ENCODE assay signal across 11 cellular contexts in the genomic region with DNA sequence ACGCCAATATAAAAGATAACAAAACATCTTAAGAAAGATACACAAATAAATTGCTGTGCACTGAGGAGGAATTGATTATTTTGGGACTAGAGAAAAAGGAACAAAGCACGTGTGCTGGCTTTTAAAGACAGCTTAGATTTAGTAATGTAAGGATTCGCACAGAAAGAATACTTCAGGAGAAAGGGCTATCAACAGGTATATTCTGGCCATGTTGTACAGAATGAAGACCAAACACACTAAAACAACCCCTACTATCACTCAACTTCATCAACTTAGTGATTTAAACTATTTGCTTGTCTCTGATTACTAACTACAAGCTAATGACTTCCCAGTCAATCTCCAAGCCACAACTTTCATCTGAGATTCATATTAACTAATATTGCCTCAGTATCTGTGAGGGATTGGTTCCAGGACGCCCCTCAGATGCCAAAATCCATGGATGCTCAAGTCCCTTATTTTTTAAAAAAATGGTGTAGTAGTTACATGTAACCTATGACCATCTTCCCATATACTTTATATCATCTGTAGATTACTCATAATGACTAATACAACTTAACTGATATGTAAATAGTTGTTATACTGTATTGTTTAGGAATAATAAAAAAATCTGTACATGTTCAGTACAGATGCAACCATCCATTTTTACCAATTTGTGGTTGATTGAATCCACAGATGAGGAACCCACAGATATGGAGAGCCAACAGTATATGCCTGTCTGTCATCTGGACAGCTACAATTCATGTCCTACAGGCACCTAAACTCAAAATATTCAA. TPM values are rescaled to one million over a fixed set of nuclear protein-coding genes. Genes with fewer than 3 reads are reported as not detected.
DNase-seq lines count a peak whose midpoint lies in the region; ATAC-seq and TF ChIP-seq lines count a peak whose summit lies in the region.
"Had no signal": no experiment of that assay in that cellular context is flagged by ENCODE, and none has a peak within 500 bp of the region (broad histone marks: within the 10 kb centered on the region; RNA-seq: fewer than 3 reads in every experiment).

No MANE protein-coding gene starts in this region.

- WGBS in thyroid gland, 2 donors: 93 to 96% methylated on average over 4 of the region's 4 CpGs

- no peaks in the 10 kb centered on the region for H4K20me1 ChIP-seq in fibroblast of lung (ENCODE audit: control insufficient read depth, extremely low read depth, insufficient read depth, low read length)

- peaks cover 90% of the 10 kb centered on the region for H3K79me2 ChIP-seq in fibroblast of lung (ENCODE audit: control insufficient read depth, insufficient read depth, low read length)

- H3K9me3 ChIP-seq in SJSA1 (replicated peaks) (no peaks in the 10 kb centered on the region), fibroblast of lung (ENCODE audit: control insufficient read depth, insufficient read depth, low read depth, low read length) (no peaks in the 10 kb centered on the region), thyroid gland (no peaks in the 10 kb centered on the region)
- H3K9me3 ChIP-seq: tibial nerve had no signal

- H3K9ac ChIP-seq in fibroblast of lung (ENCODE audit: insufficient read depth, low read length): no peak overlapping the region

- TF ChIP-seq POLR2A in thyroid gland (IDR thresholded peaks at IDR 0.05): no peak

- H3K4me1 Mint-ChIP-seq in activated naive CD4-positive, alpha-beta T cell treated with anti-CD3 and anti-CD28 coated beads, Interleukin-2, amount 50 U/mL, for 24 hours: peaks cover 54% of the 10 kb centered on the region

- H3K36me3 Mint-ChIP-seq in activated naive CD4-positive, alpha-beta T cell treated with anti-CD3 and anti-CD28 coated beads, Interleukin-2, amount 50 U/mL, for 24 hours: peaks cover 22% of the 10 kb centered on the region

- no peak overlapping the region for H2AFZ ChIP-seq in fibroblast of lung (ENCODE audit: low read length)

- no peak for DNase-seq in activated naive CD4-positive, alpha-beta T cell (lab: John Stamatoyannopoulos, UW)
- DNase-seq in SJSA1 (ENCODE audit: low read depth in 1 of 2, low spot score in 2 of 2) (no peak), fibroblast of lung (ENCODE audit: low read depth in 2 of 2) (no peak), thyroid gland (no peak), NCI-H2107 treated with DMSO at 0.1 percent for 48 hours (lab: John Stamatoyannopoulos, UW; ENCODE audit: unreplicated experiment) (no peak)

- no peaks in the 10 kb centered on the region for H3K27me3 Mint-ChIP-seq in activated naive CD4-positive, alpha-beta T cell treated with anti-CD3 and anti-CD28 coated beads, Interleukin-2, amount 50 U/mL, for 24 hours
- H3K27me3 Mint-ChIP-seq: progenitor cell of endocrine pancreas had no signal

- no peak overlapping the region for H3K4me3 ChIP-seq in SJSA1
- no peak overlapping the region for H3K4me3 ChIP-seq in fibroblast of lung (replicated peaks in 1 of 4; ENCODE audit: control extremely low read depth in 1 of 4, insufficient read depth in 1 of 4, low read depth in 3 of 4, low read length in 4 of 4)
- H3K4me3 ChIP-seq in thyroid gland (replicated peaks in 1 of 3): no peak overlapping the region
- H3K4me3 ChIP-seq: tibial nerve had no signal

- intact Hi-C loops in thyroid gland (cut with DNase I): no loop called here

- H3K4me1 ChIP-seq in SJSA1 (replicated peaks): peaks cover 44% of the 10 kb centered on the region
- H3K4me1 ChIP-seq in fibroblast of lung (ENCODE audit: control insufficient read depth, extremely low read depth, insufficient read depth, low read length): peaks cover 12% of the 10 kb centered on the region
- H3K4me1 ChIP-seq in thyroid gland: peaks cover 25 to 26% of the 10 kb centered on the region in 2 donors

- peak overlapping the region; percentile 40 for H3K27ac ChIP-seq in SJSA1
- H3K27ac ChIP-seq in fibroblast of lung (ENCODE audit: insufficient read depth, low read length): no peak overlapping the region
- peak overlapping the region; percentile 54 to 98 (median 71) for H3K27ac ChIP-seq in thyroid gland
- H3K27ac ChIP-seq: tibial nerve, VCaP had no signal

- H3K27ac Mint-ChIP-seq in activated naive CD4-positive, alpha-beta T cell treated with anti-CD3 and anti-CD28 coated beads, Interleukin-2, amount 50 U/mL, for 24 hours: peak overlapping the region; percentile 78

- peak overlapping the region; percentile 10 for H3K4me2 ChIP-seq in fibroblast of lung (ENCODE audit: extremely low read depth, insufficient read depth, low read length)

- H3K27me3 ChIP-seq in SJSA1 (replicated peaks): no peaks in the 10 kb centered on the region
- no peaks in the 10 kb centered on the region for H3K27me3 ChIP-seq in fibroblast of lung (ENCODE audit: control insufficient read depth, insufficient read depth, low read length)
- no peaks in the 10 kb centered on the region for H3K27me3 ChIP-seq in thyroid gland
- H3K27me3 ChIP-seq: tibial nerve had no signal

- H3K36me3 ChIP-seq in SJSA1 (peaks cover 85% of the 10 kb centered on the region), fibroblast of lung (ENCODE audit: control insufficient read depth, insufficient read depth, low read length) (peaks cover 4% of the 10 kb centered on the region), thyroid gland (peaks cover 18 to 24% of the 10 kb centered on the region in 2 donors)

- no peaks in the 10 kb centered on the region for H3K9me3 Mint-ChIP-seq in activated naive CD4-positive, alpha-beta T cell treated with anti-CD3 and anti-CD28 coated beads, Interleukin-2, amount 50 U/mL, for 24 hours

- no peak for TF ChIP-seq CTCF in fibroblast of lung (conservative IDR thresholded peaks at IDR 0.05 in 1 of 2, IDR thresholded peaks at IDR 0.05 in 1 of 2; ENCODE audit: low read depth in 1 of 2, low read length in 2 of 2)
- TF ChIP-seq CTCF in thyroid gland (IDR thresholded peaks at IDR 0.05): no peak

- H3K4me3 Mint-ChIP-seq in activated naive CD4-positive, alpha-beta T cell treated with anti-CD3 and anti-CD28 coated beads, Interleukin-2, amount 50 U/mL, for 24 hours: peak overlapping the region; percentile 27

- ATAC-seq in HG03159 (IDR thresholded peaks at IDR 0.05; ENCODE audit: unreplicated experiment) (no peak), GM19455 (IDR thresholded peaks at IDR 0.05; ENCODE audit: unreplicated experiment) (no peak)

RNA-seq across cellular contexts. Expression of a gene that starts 4.5 kb away (rescaled TPM):
- 354 and 542 TPM in 2 replicates for total RNA-seq in SJSA1 (2014; rRNA removed; shearing (Covaris generic))
- 148 and 154 TPM in 2 replicates for total RNA-seq in fibroblast of lung
- polyA plus RNA-seq in fibroblast of lung: 108 TPM in 2 replicates
- polyA plus RNA-seq in fibroblast of lung (2012): 113 and 122 TPM in 2 replicates
- 1.4 and 1.7 TPM in 2 replicates for polyA minus RNA-seq in fibroblast of lung (ENCODE audit: low replicate concordance)
- total RNA-seq in thyroid gland: 100 to 1,000 TPM; 165 to 211 (median 207) TPM
